Comparison of ENCODE assay signal across 8 cellular contexts in genomic region chr3:150409125-150409526, GRCh38. TPM values are rescaled to one million over a fixed set of nuclear protein-coding genes. Genes with fewer than 3 reads are reported as not detected.
DNase-seq lines count a peak whose midpoint lies in the region; TF ChIP-seq lines count a peak whose summit lies in the region.

No MANE protein-coding gene starts in this region.

- no peak for TF ChIP-seq POLR2A in breast epithelium (IDR thresholded peaks at IDR 0.05)

- DNase-seq in Caco-2 (peak in 1 of 2 experiments; percentile 42), HT-29 (ENCODE audit: low spot score) (peak; percentile 66), breast epithelium (ENCODE audit: low spot score in 2 of 2) (no peak), midbrain (lab: John Stamatoyannopoulos, UW) (peak; percentile 63), NCI-H1436 treated with DMSO at 0.1 percent for 48 hours (lab: John Stamatoyannopoulos, UW) (no peak), T1000 (lab: John Stamatoyannopoulos, UW) (no peak), SKM-1 (lab: John Stamatoyannopoulos, UW; ENCODE audit: unreplicated experiment) (no peak)
- no peak for DNase-seq in activated CD8-positive, alpha-beta memory T cell treated with anti-CD3 and anti-CD28 coated beads, Interleukin-2, amount 50 U/mL, for 48 hours

- peak overlapping the region; percentile 100 for H3K27ac ChIP-seq in breast epithelium

- CTCF ChIA-PET in Caco-2 (lab: Charles Lee) = interaction anchor here (0.6 to 3.8 kb wide), 5 partner anchors 86 to 425 kb away, joined by 4 to 21 read pairs (median 6); no protein-coding TSS in a partner anchor

- H3K27me3 ChIP-seq in Caco-2 (replicated peaks; ENCODE audit: control insufficient read depth, insufficient read depth, low read length) = no peaks in the 10 kb centered on the region
- no peaks in the 10 kb centered on the region for H3K27me3 ChIP-seq in breast epithelium

- peaks cover 52% of the 10 kb centered on the region for H3K36me3 Mint-ChIP-seq in Caco-2 (ENCODE audit: insufficient read depth, unreplicated experiment)

- no peaks in the 10 kb centered on the region for H3K27me3 Mint-ChIP-seq in Caco-2 (ENCODE audit: insufficient read depth, unreplicated experiment)

- BruUV-seq in Caco-2 (replicated peaks; lab: Mats Ljungman, UMichigan) = TSS peak; percentile 14

- peaks cover 6% of the 10 kb centered on the region for H3K4me1 Mint-ChIP-seq in Caco-2 (ENCODE audit: low read depth, unreplicated experiment)

- POLR2A ChIA-PET in Caco-2 (lab: Charles Lee) = interaction anchor here (0.6 to 2.4 kb wide), 13 partner anchors 10 to 181 kb away, joined by 3 to 13 read pairs (median 3); partner anchors contain the start of genes EIF2A and SERP1

- no peak for TF ChIP-seq CTCF in Caco-2 (IDR thresholded peaks at IDR 0.05; ENCODE audit: insufficient read depth in 1 of 2, low read depth in 1 of 2, low read length in 1 of 2, severe bottlenecking in 1 of 2, unreplicated experiment in 1 of 2)
- TF ChIP-seq CTCF in breast epithelium (IDR thresholded peaks at IDR 0.05) = no peak

- no peaks in the 10 kb centered on the region for H3K9me3 Mint-ChIP-seq in Caco-2 (ENCODE audit: unreplicated experiment)

- H3K4me3 Mint-ChIP-seq in Caco-2 (ENCODE audit: unreplicated experiment) = peak overlapping the region; percentile 97

- H3K27ac Mint-ChIP-seq in Caco-2 (ENCODE audit: unreplicated experiment) = peak overlapping the region; percentile 97

- H3K4me1 ChIP-seq in Caco-2 (peaks cover 8% of the 10 kb centered on the region), breast epithelium (no peaks in the 10 kb centered on the region)

- H3K9me3 ChIP-seq in Caco-2 (no peaks in the 10 kb centered on the region), breast epithelium (no peaks in the 10 kb centered on the region)

- H3K4me3 ChIP-seq in Caco-2 (ENCODE audit: low read depth, low read length) = peak overlapping the region; percentile 99
- H3K4me3 ChIP-seq in breast epithelium = peak overlapping the region; percentile 85 to 98 (median 92)

- intact Hi-C loops in Caco-2 (cut with micrococcal nuclease; ENCODE audit: unreplicated experiment) = no loop called here
- intact Hi-C loops in breast epithelium (cut with DNase I; ENCODE audit: low total_unique reads) = no loop called here

- H3K36me3 ChIP-seq in Caco-2 (ENCODE audit: control insufficient read depth, insufficient read depth, low read length) = no peaks in the 10 kb centered on the region; the same call in 1 of the 2 replicates
- H3K36me3 ChIP-seq in breast epithelium = no peaks in the 10 kb centered on the region

RNA-seq across cellular contexts. Expression of gene TSC22D2, which starts 1.0 kb away (rescaled TPM):
- 30.8 and 33.6 TPM in 2 replicates for total RNA-seq in Caco-2 (2022)
- 5.7 and 6.0 TPM in 2 replicates for total RNA-seq in HT-29 (2014; rRNA removed; shearing (Covaris generic))
- 10 to 100 TPM; 12.1 to 19.8 (median 16.5) TPM for total RNA-seq in breast epithelium

Comparison
In these comparisons a context has a peak if more than half of its experiments do, and no peak if none do; other contexts are left out.
1. DNase-seq: peak in HT-29 (single experiment) and midbrain (single experiment); none in breast epithelium (0 of 2), NCI-H1436 treated with DMSO at 0.1 percent for 48 hours (single experiment), activated CD8-positive, alpha-beta memory T cell treated with anti-CD3 and anti-CD28 coated beads, Interleukin-2, amount 50 U/mL, for 48 hours (single experiment), T1000 (single experiment) and SKM-1 (single experiment).